Comparison of ENCODE assay signal across 1 cellular context in the genomic region with DNA sequence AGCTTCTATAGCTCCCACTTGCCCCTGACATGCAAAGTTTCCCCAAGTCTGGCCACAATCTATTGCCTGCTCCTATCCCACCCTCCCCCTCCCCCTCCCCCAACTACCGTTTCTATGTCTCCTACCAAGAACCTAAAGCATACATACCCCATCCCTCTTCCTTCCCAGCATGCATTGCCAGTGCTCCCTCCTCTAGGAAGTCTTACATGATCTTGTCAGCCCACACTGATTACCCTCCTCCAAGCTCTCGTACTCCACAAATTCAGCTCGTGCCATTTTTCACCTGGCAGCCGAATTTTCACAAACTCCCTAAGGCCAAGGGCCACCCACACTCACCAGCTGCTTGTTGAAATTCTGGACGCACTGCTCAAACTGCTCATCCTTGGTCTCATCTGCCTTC.
TF ChIP-seq lines count a peak whose summit lies in the region.

No MANE protein-coding gene starts in this region.

TF ChIP-seq in GM23338, 12 proteins besides CTCF, POLR2A, EP300 and RAD21:
- TF ChIP-seq, protein P1, sequence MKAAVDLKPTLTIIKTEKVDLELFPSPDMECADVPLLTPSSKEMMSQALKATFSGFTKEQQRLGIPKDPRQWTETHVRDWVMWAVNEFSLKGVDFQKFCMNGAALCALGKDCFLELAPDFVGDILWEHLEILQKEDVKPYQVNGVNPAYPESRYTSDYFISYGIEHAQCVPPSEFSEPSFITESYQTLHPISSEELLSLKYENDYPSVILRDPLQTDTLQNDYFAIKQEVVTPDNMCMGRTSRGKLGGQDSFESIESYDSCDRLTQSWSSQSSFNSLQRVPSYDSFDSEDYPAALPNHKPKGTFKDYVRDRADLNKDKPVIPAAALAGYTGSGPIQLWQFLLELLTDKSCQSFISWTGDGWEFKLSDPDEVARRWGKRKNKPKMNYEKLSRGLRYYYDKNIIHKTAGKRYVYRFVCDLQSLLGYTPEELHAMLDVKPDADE (IDR thresholded peaks at IDR 0.05), result no peak
- TF ChIP-seq ZNF114 (CRISPR knock-in tag; IDR thresholded peaks at IDR 0.05), result no peak
- TF ChIP-seq, protein P2, sequence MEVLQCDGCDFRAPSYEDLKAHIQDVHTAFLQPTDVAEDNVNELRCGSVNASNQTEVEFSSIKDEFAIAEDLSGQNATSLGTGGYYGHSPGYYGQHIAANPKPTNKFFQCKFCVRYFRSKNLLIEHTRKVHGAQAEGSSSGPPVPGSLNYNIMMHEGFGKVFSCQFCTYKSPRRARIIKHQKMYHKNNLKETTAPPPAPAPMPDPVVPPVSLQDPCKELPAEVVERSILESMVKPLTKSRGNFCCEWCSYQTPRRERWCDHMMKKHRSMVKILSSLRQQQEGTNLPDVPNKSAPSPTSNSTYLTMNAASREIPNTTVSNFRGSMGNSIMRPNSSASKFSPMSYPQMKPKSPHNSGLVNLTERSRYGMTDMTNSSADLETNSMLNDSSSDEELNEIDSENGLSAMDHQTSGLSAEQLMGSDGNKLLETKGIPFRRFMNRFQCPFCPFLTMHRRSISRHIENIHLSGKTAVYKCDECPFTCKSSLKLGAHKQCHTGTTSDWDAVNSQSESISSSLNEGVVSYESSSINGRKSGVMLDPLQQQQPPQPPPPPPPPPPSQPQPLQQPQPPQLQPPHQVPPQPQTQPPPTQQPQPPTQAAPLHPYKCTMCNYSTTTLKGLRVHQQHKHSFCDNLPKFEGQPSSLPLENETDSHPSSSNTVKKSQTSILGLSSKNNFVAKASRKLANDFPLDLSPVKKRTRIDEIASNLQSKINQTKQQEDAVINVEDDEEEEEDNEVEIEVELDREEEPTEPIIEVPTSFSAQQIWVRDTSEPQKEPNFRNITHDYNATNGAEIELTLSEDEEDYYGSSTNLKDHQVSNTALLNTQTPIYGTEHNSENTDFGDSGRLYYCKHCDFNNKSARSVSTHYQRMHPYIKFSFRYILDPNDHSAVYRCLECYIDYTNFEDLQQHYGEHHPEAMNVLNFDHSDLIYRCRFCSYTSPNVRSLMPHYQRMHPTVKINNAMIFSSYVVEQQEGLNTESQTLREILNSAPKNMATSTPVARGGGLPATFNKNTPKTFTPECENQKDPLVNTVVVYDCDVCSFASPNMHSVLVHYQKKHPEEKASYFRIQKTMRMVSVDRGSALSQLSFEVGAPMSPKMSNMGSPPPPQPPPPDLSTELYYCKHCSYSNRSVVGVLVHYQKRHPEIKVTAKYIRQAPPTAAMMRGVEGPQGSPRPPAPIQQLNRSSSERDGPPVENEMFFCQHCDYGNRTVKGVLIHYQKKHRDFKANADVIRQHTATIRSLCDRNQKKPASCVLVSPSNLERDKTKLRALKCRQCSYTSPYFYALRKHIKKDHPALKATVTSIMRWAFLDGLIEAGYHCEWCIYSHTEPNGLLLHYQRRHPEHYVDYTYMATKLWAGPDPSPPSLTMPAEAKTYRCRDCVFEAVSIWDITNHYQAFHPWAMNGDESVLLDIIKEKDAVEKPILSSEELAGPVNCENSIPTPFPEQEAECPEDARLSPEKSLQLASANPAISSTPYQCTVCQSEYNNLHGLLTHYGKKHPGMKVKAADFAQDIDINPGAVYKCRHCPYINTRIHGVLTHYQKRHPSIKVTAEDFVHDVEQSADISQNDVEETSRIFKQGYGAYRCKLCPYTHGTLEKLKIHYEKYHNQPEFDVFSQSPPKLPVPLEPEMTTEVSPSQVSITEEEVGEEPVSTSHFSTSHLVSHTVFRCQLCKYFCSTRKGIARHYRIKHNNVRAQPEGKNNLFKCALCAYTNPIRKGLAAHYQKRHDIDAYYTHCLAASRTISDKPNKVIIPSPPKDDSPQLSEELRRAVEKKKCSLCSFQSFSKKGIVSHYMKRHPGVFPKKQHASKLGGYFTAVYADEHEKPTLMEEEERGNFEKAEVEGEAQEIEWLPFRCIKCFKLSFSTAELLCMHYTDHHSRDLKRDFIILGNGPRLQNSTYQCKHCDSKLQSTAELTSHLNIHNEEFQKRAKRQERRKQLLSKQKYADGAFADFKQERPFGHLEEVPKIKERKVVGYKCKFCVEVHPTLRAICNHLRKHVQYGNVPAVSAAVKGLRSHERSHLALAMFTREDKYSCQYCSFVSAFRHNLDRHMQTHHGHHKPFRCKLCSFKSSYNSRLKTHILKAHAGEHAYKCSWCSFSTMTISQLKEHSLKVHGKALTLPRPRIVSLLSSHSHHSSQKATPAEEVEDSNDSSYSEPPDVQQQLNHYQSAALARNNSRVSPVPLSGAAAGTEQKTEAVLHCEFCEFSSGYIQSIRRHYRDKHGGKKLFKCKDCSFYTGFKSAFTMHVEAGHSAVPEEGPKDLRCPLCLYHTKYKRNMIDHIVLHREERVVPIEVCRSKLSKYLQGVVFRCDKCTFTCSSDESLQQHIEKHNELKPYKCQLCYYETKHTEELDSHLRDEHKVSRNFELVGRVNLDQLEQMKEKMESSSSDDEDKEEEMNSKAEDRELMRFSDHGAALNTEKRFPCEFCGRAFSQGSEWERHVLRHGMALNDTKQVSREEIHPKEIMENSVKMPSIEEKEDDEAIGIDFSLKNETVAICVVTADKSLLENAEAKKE (CRISPR knock-in tag; IDR thresholded peaks at IDR 0.05), result no peak
- TF ChIP-seq, protein P3, sequence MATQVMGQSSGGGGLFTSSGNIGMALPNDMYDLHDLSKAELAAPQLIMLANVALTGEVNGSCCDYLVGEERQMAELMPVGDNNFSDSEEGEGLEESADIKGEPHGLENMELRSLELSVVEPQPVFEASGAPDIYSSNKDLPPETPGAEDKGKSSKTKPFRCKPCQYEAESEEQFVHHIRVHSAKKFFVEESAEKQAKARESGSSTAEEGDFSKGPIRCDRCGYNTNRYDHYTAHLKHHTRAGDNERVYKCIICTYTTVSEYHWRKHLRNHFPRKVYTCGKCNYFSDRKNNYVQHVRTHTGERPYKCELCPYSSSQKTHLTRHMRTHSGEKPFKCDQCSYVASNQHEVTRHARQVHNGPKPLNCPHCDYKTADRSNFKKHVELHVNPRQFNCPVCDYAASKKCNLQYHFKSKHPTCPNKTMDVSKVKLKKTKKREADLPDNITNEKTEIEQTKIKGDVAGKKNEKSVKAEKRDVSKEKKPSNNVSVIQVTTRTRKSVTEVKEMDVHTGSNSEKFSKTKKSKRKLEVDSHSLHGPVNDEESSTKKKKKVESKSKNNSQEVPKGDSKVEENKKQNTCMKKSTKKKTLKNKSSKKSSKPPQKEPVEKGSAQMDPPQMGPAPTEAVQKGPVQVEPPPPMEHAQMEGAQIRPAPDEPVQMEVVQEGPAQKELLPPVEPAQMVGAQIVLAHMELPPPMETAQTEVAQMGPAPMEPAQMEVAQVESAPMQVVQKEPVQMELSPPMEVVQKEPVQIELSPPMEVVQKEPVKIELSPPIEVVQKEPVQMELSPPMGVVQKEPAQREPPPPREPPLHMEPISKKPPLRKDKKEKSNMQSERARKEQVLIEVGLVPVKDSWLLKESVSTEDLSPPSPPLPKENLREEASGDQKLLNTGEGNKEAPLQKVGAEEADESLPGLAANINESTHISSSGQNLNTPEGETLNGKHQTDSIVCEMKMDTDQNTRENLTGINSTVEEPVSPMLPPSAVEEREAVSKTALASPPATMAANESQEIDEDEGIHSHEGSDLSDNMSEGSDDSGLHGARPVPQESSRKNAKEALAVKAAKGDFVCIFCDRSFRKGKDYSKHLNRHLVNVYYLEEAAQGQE (IDR thresholded peaks at IDR 0.05; ENCODE audit: unreplicated experiment), result no peak
- TF ChIP-seq EZH2phosphoT487 (IDR thresholded peaks at IDR 0.05; ENCODE audit: unreplicated experiment), result no peak
- no peak for TF ChIP-seq CREB1 (CRISPR knock-in tag; IDR thresholded peaks at IDR 0.05; ENCODE audit: low read depth)
- no peak for TF ChIP-seq POLR2AphosphoS5 (IDR thresholded peaks at IDR 0.05; ENCODE audit: low read depth)
- no peak for TF ChIP-seq EZH2 (IDR thresholded peaks at IDR 0.05; ENCODE audit: low read depth, unreplicated experiment)
- no peak for TF ChIP-seq NANOG (IDR thresholded peaks at IDR 0.05; ENCODE audit: borderline replicate concordance)
- TF ChIP-seq JUNB (IDR thresholded peaks at IDR 0.05; ENCODE audit: unreplicated experiment), result no peak
- TF ChIP-seq ZNF331 (CRISPR knock-in tag; IDR thresholded peaks at IDR 0.05; ENCODE audit: low read depth), result no peak
- no peak for TF ChIP-seq STAT1 (IDR thresholded peaks at IDR 0.05; ENCODE audit: unreplicated experiment)
